Comparison of ENCODE assay signal across 18 cellular contexts in genomic region chr16:67043420-67043819, GRCh38. TPM values are rescaled to one million over a fixed set of nuclear protein-coding genes. Genes with fewer than 3 reads are reported as not detected.
DNase-seq lines count a peak whose midpoint lies in the region; ATAC-seq, FAIRE-seq and TF ChIP-seq lines count a peak whose summit lies in the region.
"Had no signal": no experiment of that assay in that cellular context is flagged by ENCODE, and none has a peak within 500 bp of the region (broad histone marks: within the 10 kb centered on the region; RNA-seq: fewer than 3 reads in every experiment).

No MANE protein-coding gene starts in this region.

- no peak overlapping the region for H2AFZ ChIP-seq in GM12878 (ENCODE audit: control insufficient read depth, low read depth, low read length)

- H4K20me1 ChIP-seq in GM12878 (ENCODE audit: control insufficient read depth, insufficient read depth), result no peaks in the 10 kb centered on the region

- H3K9ac ChIP-seq in GM12878 (ENCODE audit: control insufficient read depth, insufficient read depth, low read length), result no peak overlapping the region

- no peaks in the 10 kb centered on the region for H3K27me3 ChIP-seq in GM12878 (replicated peaks in 1 of 2; ENCODE audit: control insufficient read depth in 2 of 2, insufficient read depth in 2 of 2, low read length in 1 of 2)

- peaks cover 3 to 12% of the 10 kb centered on the region in 2 experiments for H3K36me3 ChIP-seq in GM12878 (ENCODE audit: control insufficient read depth in 2 of 2, insufficient read depth in 2 of 2, low read length in 1 of 2)

- TF ChIP-seq CTCF in GM12878 (IDR thresholded peaks at IDR 0.05 in 2 of 3, conservative IDR thresholded peaks at IDR 0.05 in 1 of 3; ENCODE audit: control insufficient read depth in 2 of 3, extremely low read depth in 1 of 3, insufficient read depth in 1 of 3, low read depth in 3 of 3, low read length in 3 of 3), result no peak

- no peak overlapping the region for H3K4me3 ChIP-seq in GM12878

- no peak for TF ChIP-seq POLR2A in GM12878 (IDR thresholded peaks at IDR 0.05; ENCODE audit: low read depth, low read length)

- no peak overlapping the region for H3K4me2 ChIP-seq in GM12878 (ENCODE audit: control insufficient read depth, insufficient read depth)

- peaks cover 34% of the 10 kb centered on the region for H3K79me2 ChIP-seq in GM12878 (ENCODE audit: control insufficient read depth, insufficient read depth, low read length)

- H3K27ac ChIP-seq in GM12878 (ENCODE audit: control insufficient read depth, insufficient read depth), result no peak overlapping the region
- H3K27ac ChIP-seq: 22Rv1 had no signal

- CTCF ChIA-PET in GM12878 (lab: Yijun Ruan, JAX), result interaction anchor here (0.5 to 3.0 kb wide), 9 partner anchors 10 to 617 kb away, joined by 3 to 16 read pairs (median 3); partner anchors contain the start of gene ACD

- POLR2A ChIA-PET in GM12878 (lab: Charles Lee), result interaction anchor here (1.2 to 2.6 kb wide), 2 partner anchors 9 to 12 kb away, joined by 5 to 14 read pairs; no protein-coding TSS in a partner anchor

- in situ Hi-C loops in GM12878 (cut with MboI), result loop anchor here (25.0 kb wide), 1 partner anchor 506 kb away; no protein-coding TSS in a partner anchor

- H3K9me3 Mint-ChIP-seq in T-helper 2 cell treated with Interferon-gamma antibody and Interleukin-4, amounts not matched to agents 5 μg/mL and 100 μg/mL, for 36 hours, result no peaks in the 10 kb centered on the region
- H3K9me3 Mint-ChIP-seq in activated naive CD8-positive, alpha-beta T cell (ENCODE audit: low read depth), result no peaks in the 10 kb centered on the region
- H3K9me3 Mint-ChIP-seq in activated naive CD8-positive, alpha-beta T cell treated with anti-CD3 and anti-CD28 coated beads for 36 hours, result no peaks in the 10 kb centered on the region
- H3K9me3 Mint-ChIP-seq: CD14-positive monocyte; CD8-positive, alpha-beta memory T cell; HFFc6 had no signal

- H3K4me3 Mint-ChIP-seq in T-helper 2 cell treated with Interferon-gamma antibody and Interleukin-4, amounts not matched to agents 5 μg/mL and 100 μg/mL, for 36 hours, result no peak overlapping the region
- no peak overlapping the region for H3K4me3 Mint-ChIP-seq in activated naive CD8-positive, alpha-beta T cell
- no peak overlapping the region for H3K4me3 Mint-ChIP-seq in activated naive CD8-positive, alpha-beta T cell treated with anti-CD3 and anti-CD28 coated beads for 36 hours
- H3K4me3 Mint-ChIP-seq: CD14-positive monocyte; CD8-positive, alpha-beta memory T cell; HFFc6 had no signal

- peaks cover 51% of the 10 kb centered on the region for H3K36me3 Mint-ChIP-seq in T-helper 2 cell treated with Interferon-gamma antibody and Interleukin-4, amounts not matched to agents 5 μg/mL and 100 μg/mL, for 36 hours (ENCODE audit: low read depth)
- peaks cover 10% of the 10 kb centered on the region for H3K36me3 Mint-ChIP-seq in activated naive CD8-positive, alpha-beta T cell
- peaks cover 15% of the 10 kb centered on the region for H3K36me3 Mint-ChIP-seq in activated naive CD8-positive, alpha-beta T cell treated with anti-CD3 and anti-CD28 coated beads for 36 hours

- no peak for FAIRE-seq in GM12878 (lab: Jason Lieb, UNC)
- FAIRE-seq: GM19239, H1 had no signal

- no peaks in the 10 kb centered on the region for H3K9me3 ChIP-seq in GM12878 (replicated peaks; ENCODE audit: control insufficient read depth, insufficient read depth, low read length)
- H3K9me3 ChIP-seq: Caco-2 had no signal

- no peak for TF ChIP-seq RAD21 in GM12878 (IDR thresholded peaks at IDR 0.05; ENCODE audit: insufficient read depth, low read depth, low read length)

- H3K27ac Mint-ChIP-seq in T-helper 2 cell treated with Interferon-gamma antibody and Interleukin-4, amounts not matched to agents 5 μg/mL and 100 μg/mL, for 36 hours, result peak overlapping the region; percentile 18
- peak overlapping the region; percentile 55 for H3K27ac Mint-ChIP-seq in activated naive CD8-positive, alpha-beta T cell
- H3K27ac Mint-ChIP-seq in activated naive CD8-positive, alpha-beta T cell treated with anti-CD3 and anti-CD28 coated beads for 36 hours, result no peak overlapping the region
- H3K27ac Mint-ChIP-seq: CD14-positive monocyte, HFFc6 had no signal

- DNase-seq in T-helper 2 cell treated with Interferon-gamma antibody and Interleukin-4, amounts not matched to agents 5 μg/mL and 100 μg/mL, for 36 hours (ENCODE audit: low spot score), result no peak
- DNase-seq in T-helper 2 cell, result no peak
- no peak for DNase-seq in activated naive CD8-positive, alpha-beta T cell treated with anti-CD3 and anti-CD28 coated beads for 36 hours
- DNase-seq in GM12878 (ENCODE audit: low read depth, low spot score), result no peak
- DNase-seq in retina, result no peak
- DNase-seq: Caco-2; CD8-positive, alpha-beta memory T cell; DND-41; GDM1; HCEC 1CT; HFFc6 had no signal

- BruUV-seq in GM12878 (replicated peaks; lab: Mats Ljungman, UMichigan), result no TSS peak

- RAD21 ChIA-PET in GM12878 (lab: Charles Lee; ENCODE audit: unreplicated experiment), result interaction anchor here (1.3 to 2.4 kb wide), 4 partner anchors 13 to 112 kb away, joined by 3 to 9 read pairs (median 6); no protein-coding TSS in a partner anchor

- no peak for TF ChIP-seq EP300 in GM12878 (IDR thresholded peaks at IDR 0.05; ENCODE audit: borderline replicate concordance in 1 of 2, control insufficient read depth in 1 of 2, low read depth in 2 of 2, low read length in 2 of 2)

- peaks cover 21% of the 10 kb centered on the region for H3K4me1 ChIP-seq in GM12878 (ENCODE audit: control insufficient read depth, insufficient read depth, low read length)
- H3K4me1 ChIP-seq: Caco-2 had no signal

- H3K4me1 Mint-ChIP-seq in T-helper 2 cell treated with Interferon-gamma antibody and Interleukin-4, amounts not matched to agents 5 μg/mL and 100 μg/mL, for 36 hours (ENCODE audit: low read depth), result peaks cover 43% of the 10 kb centered on the region
- H3K4me1 Mint-ChIP-seq in activated naive CD8-positive, alpha-beta T cell (ENCODE audit: low read depth), result peaks cover 27% of the 10 kb centered on the region
- peaks cover 16% of the 10 kb centered on the region for H3K4me1 Mint-ChIP-seq in activated naive CD8-positive, alpha-beta T cell treated with anti-CD3 and anti-CD28 coated beads for 36 hours

- no peak for ATAC-seq in GM12878
- no peak for ATAC-seq in GM19455 (IDR thresholded peaks at IDR 0.05; ENCODE audit: unreplicated experiment)

- no peaks in the 10 kb centered on the region for H3K27me3 Mint-ChIP-seq in T-helper 2 cell treated with Interferon-gamma antibody and Interleukin-4, amounts not matched to agents 5 μg/mL and 100 μg/mL, for 36 hours (ENCODE audit: low read depth)
- no peaks in the 10 kb centered on the region for H3K27me3 Mint-ChIP-seq in activated naive CD8-positive, alpha-beta T cell
- H3K27me3 Mint-ChIP-seq in activated naive CD8-positive, alpha-beta T cell treated with anti-CD3 and anti-CD28 coated beads for 36 hours, result no peaks in the 10 kb centered on the region
- H3K27me3 Mint-ChIP-seq: CD8-positive, alpha-beta memory T cell had no signal

- WGBS in GM12878 (ENCODE audit: insufficient coverage, insufficient replicate concordance, low lambda C conversion rate, missing lambda C conversion rate), result 94% methylated on average over 1 of the region's 1 CpG

- intact Hi-C loops in GM12878 (cut with micrococcal nuclease; ENCODE audit: unreplicated experiment), result no loop called here

- SMC1A ChIA-PET in GM12878 (lab: Charles Lee; ENCODE audit: uncharacterized antibody, unreplicated experiment), result interaction anchor here (0.8 to 3.1 kb wide), 12 partner anchors 8 to 68 kb away, joined by 3 to 13 read pairs (median 6); no protein-coding TSS in a partner anchor

TF ChIP-seq in GM12878, 131 proteins besides CTCF, POLR2A, EP300 and RAD21:
- TF ChIP-seq MTA3 (IDR thresholded peaks at IDR 0.05; ENCODE audit: borderline replicate concordance, low read length) (no peak), JUNB (IDR thresholded peaks at IDR 0.05) (peak; percentile 36)

RNA-seq across cellular contexts. Expression of gene CBFB, which starts 14.5 kb away (rescaled TPM):
- total RNA-seq in activated naive CD8-positive, alpha-beta T cell treated with anti-CD3 and anti-CD28 coated beads for 36 hours, result 100 to 1,000 TPM; 110 to 114 TPM
- total RNA-seq in GM12878 (2013; cell fraction: nucleolus; rRNA removed), result 58.4 and 64.5 TPM in 2 replicates
- 65.0 and 70.8 TPM in 2 replicates for total RNA-seq in GM12878 (2014; rRNA removed)
- total RNA-seq in GM12878 (2014; rRNA removed; fragmentation: Illumina TruSeq; extraction: Trizol), result 61.8 and 76.7 TPM in 2 replicates
- total RNA-seq in GM12878 (2021), result 83.4 and 83.8 TPM in 2 replicates
- 14.7 TPM for polyA plus RNA-seq in GM12878 (2011; ENCODE audit: low read depth)
- polyA plus RNA-seq in GM12878 (2011; rRNA removed), result 81.6 and 92.3 TPM in 2 replicates
- 26.2 and 32.0 TPM in 2 replicates for polyA plus RNA-seq in GM12878 (2011; cell fraction: cytosol; rRNA removed)
- polyA plus RNA-seq in GM12878 (2011; cell fraction: nucleus; rRNA removed), result 21.6 and 37.6 TPM in 2 replicates
- polyA plus RNA-seq in GM12878 (2012), result 30.0 and 34.5 TPM in 2 replicates
- 56.1 and 66.4 TPM in 2 replicates for polyA plus RNA-seq in GM12878 (2014; fragmentation: Illumina TruSeq; extraction: Trizol)
- 10 to 100 TPM; 25.3 to 43.6 TPM for polyA plus RNA-seq in GM12878 (2014; fragmentation: Nextera tagmentation; extraction: Ambion mirVana)
- 43.0 and 52.1 TPM in 2 replicates for polyA plus RNA-seq in GM12878 (2014; rRNA removed)
- 10 to 100 TPM; 31.6 to 75.1 TPM for polyA plus RNA-seq in GM12878 (2016; fragmentation: Nextera tagmentation; extraction: Ambion mirVana)
- 35.3 and 68.1 TPM in 2 replicates for polyA minus RNA-seq in GM12878 (2011; rRNA and poly(A)+ RNA removed)
- 34.1 and 47.1 TPM in 2 replicates for polyA minus RNA-seq in GM12878 (2011; cell fraction: cytosol; rRNA and poly(A)+ RNA removed)
- polyA minus RNA-seq in GM12878 (2011; cell fraction: nucleus; rRNA and poly(A)+ RNA removed), result 13.9 and 25.5 TPM in 2 replicates

RNA-seq across cellular contexts. Expression of gene CES4A, which starts 55.0 kb away (rescaled TPM):
- total RNA-seq in activated naive CD8-positive, alpha-beta T cell treated with anti-CD3 and anti-CD28 coated beads for 36 hours, result 1 to 10 TPM; 3.5 to 4.6 TPM
- total RNA-seq in GM12878 (2013; cell fraction: nucleolus; rRNA removed), result not detected in 2 replicates
- total RNA-seq in GM12878 (2014; rRNA removed) (2.3 and 3.4 TPM in 2 replicates), GM12878 (2014; rRNA removed; fragmentation: Illumina TruSeq; extraction: Trizol) (1.7 and 2.0 TPM in 2 replicates), GM12878 (2021) (1.8 and 3.3 TPM in 2 replicates)
- polyA plus RNA-seq in GM12878 (2011; ENCODE audit: low read depth), result 7.0 TPM
- polyA plus RNA-seq in GM12878 (2011; rRNA removed) (0.05 TPM in 1 of 2 replicates, not detected in the other), GM12878 (2014; fragmentation: Illumina TruSeq; extraction: Trizol) (3.2 and 4.2 TPM in 2 replicates), GM12878 (2014; fragmentation: Nextera tagmentation; extraction: Ambion mirVana) (1 to 10 TPM; 1.8 to 1.9 TPM), GM12878 (2014; rRNA removed) (4.3 and 5.0 TPM in 2 replicates), GM12878 (2016; fragmentation: Nextera tagmentation; extraction: Ambion mirVana) (1 to 10 TPM; 1.7 to 2.5 TPM)
- not detected in 2 replicates for polyA plus RNA-seq in GM12878 (2011; cell fraction: cytosol; rRNA removed)
- polyA plus RNA-seq in GM12878 (2011; cell fraction: nucleus; rRNA removed), result not detected in 2 replicates
- 6.1 and 7.6 TPM in 2 replicates for polyA plus RNA-seq in GM12878 (2012)
- polyA minus RNA-seq in GM12878 (2011; rRNA and poly(A)+ RNA removed), result not detected in 2 replicates
- not detected in 2 replicates for polyA minus RNA-seq in GM12878 (2011; cell fraction: cytosol; rRNA and poly(A)+ RNA removed)
- polyA minus RNA-seq in GM12878 (2011; cell fraction: nucleus; rRNA and poly(A)+ RNA removed), result 0.19 TPM in 1 of 2 replicates, not detected in the other
- total RNA-seq: Caco-2, HT1080 had no signal
